Comparison of ENCODE assay signal across 16 cellular contexts in the genomic region with DNA sequence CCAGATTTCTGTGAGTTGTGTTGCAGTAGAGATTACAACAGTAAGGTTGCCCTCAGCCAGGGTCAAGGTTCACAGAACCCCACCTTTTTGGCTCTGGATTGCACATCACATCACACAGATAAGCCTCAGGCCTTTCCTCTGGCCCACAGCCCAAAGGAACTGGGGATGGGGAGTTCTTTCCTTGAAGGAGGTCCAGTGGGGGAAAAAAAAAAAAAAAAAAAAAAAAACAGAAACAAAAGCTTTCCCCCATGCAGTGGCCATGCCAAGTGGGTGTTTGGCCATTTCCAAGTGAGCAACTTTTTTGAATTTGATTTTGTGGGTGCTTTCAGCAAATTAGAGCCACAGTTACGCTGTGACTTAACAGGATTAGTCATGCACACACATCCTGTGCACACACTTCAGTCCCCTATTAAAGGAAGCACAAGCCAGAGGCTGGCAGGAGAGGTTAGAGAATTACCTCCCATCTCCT.
DNase-seq lines count a peak whose midpoint lies in the region; ATAC-seq, FAIRE-seq and TF ChIP-seq lines count a peak whose summit lies in the region.
"Had no signal": no experiment of that assay in that cellular context is flagged by ENCODE, and none has a peak within 500 bp of the region (broad histone marks: within the 10 kb centered on the region; RNA-seq: fewer than 3 reads in every experiment).

No MANE protein-coding gene starts in this region.

- H3K9me2 ChIP-seq in PC-3 (replicated peaks; ENCODE audit: low read length) = no peaks in the 10 kb centered on the region

- peaks cover 18% of the 10 kb centered on the region for H3K4me1 Mint-ChIP-seq in Calu3 (ENCODE audit: low read depth, unreplicated experiment)

- peak in 1 of 2 experiments; percentile 21 for DNase-seq in A549 (ENCODE audit: low read depth in 1 of 2, low spot score in 1 of 2)
- DNase-seq in EL = peak; percentile 63
- DNase-seq in PC-3 = peak; percentile 75
- DNase-seq in fibroblast of mammary gland (ENCODE audit: low read depth) = peak; percentile 61
- DNase-seq in Calu3 = no peak
- no peak for DNase-seq in kidney
- no peak for DNase-seq in epidermal melanocyte (ENCODE audit: insufficient read length, low spot score)
- DNase-seq: activated CD4-positive, CD25-positive, alpha-beta regulatory T cell treated with anti-CD3 and anti-CD28 coated beads, Interleukin-2, amount 50 U/mL, for 72 hours; activated T-cell treated with anti-CD3 and anti-CD28 coated beads, Interleukin-2, amount 50 U/mL, for 72 hours; brain microvascular endothelial cell; CD4-positive, alpha-beta memory T cell; IMR-90; NCI-H446 treated with DMSO at 0.1 percent for 48 hours; stimulated activated CD4-positive, alpha-beta T cell treated with anti-CD3 and anti-CD28 coated beads, Interleukin-15, amount 100 ng/mL, for 24 hours had no signal

- ATAC-seq in A549 (peak in 1 of 2 experiments; percentile 58; a peak in 3 of 6 replicates), PC-3 (peak; percentile 99), GM19035 (IDR thresholded peaks at IDR 0.05; ENCODE audit: unreplicated experiment) (no peak)

- 7% methylated on average over 1 of the region's 1 CpG for WGBS in A549 (ENCODE audit: missing lambda C conversion rate)

- H3K9me3 ChIP-seq in A549 (no peaks in the 10 kb centered on the region), PC-3 (ENCODE audit: low read length) (no peaks in the 10 kb centered on the region), kidney (ENCODE audit: control insufficient read depth in 1 of 2, low read length in 2 of 2) (no peaks in the 10 kb centered on the region)

- POLR2A ChIA-PET in A549 (lab: Yijun Ruan, JAX) = no interaction called here
- POLR2A ChIA-PET in PC-3 (lab: Charles Lee; ENCODE audit: unreplicated experiment) = interaction anchor here (0.6 kb wide), 1 partner anchor 157 kb away, joined by 13 read pairs; no protein-coding TSS in a partner anchor

- no peak overlapping the region for H2AFZ ChIP-seq in PC-3 (ENCODE audit: low read length)

- H4K20me1 ChIP-seq in PC-3 (ENCODE audit: low read length) = no peaks in the 10 kb centered on the region

- H3K27ac Mint-ChIP-seq in Calu3 (ENCODE audit: unreplicated experiment) = no peak overlapping the region
- H3K27ac Mint-ChIP-seq: activated T-cell treated with anti-CD3 and anti-CD28 coated beads, Interleukin-2, amount 50 U/mL, for 72 hours; CD4-positive, alpha-beta memory T cell had no signal

- H3K79me2 ChIP-seq in PC-3 (ENCODE audit: low read length) = no peaks in the 10 kb centered on the region

- FAIRE-seq in A549 (lab: Jason Lieb, UNC) = peak; percentile 7
- FAIRE-seq in kidney (lab: Jason Lieb, UNC) = no peak
- FAIRE-seq: islet of Langerhans had no signal

- H3K4me2 ChIP-seq in A549 (peak overlapping the region; percentile 66), PC-3 (ENCODE audit: low read length) (peak overlapping the region; percentile 37)

- TF ChIP-seq POLR2A in A549 (IDR thresholded peaks at IDR 0.05; ENCODE audit: low read length) = no peak

- no peak overlapping the region for H3K4me3 Mint-ChIP-seq in Calu3 (ENCODE audit: low read depth, unreplicated experiment)
- H3K4me3 Mint-ChIP-seq: activated T-cell treated with anti-CD3 and anti-CD28 coated beads, Interleukin-2, amount 50 U/mL, for 72 hours; CD4-positive, alpha-beta memory T cell had no signal

- CTCF ChIA-PET in A549 (lab: Yijun Ruan, JAX) = interaction anchor here (0.6 to 1.0 kb wide), 3 partner anchors 8 to 42 kb away, joined by 3 to 5 read pairs (median 4); no protein-coding TSS in a partner anchor
- CTCF ChIA-PET in PC-3 (lab: Charles Lee) = no interaction called here
- CTCF ChIA-PET in Calu3 (lab: Charles Lee) = interaction anchor here (0.6 kb wide), 1 partner anchor 1848 kb away, joined by 10 read pairs; no protein-coding TSS in a partner anchor

- no peaks in the 10 kb centered on the region for H3K36me3 ChIP-seq in PC-3 (ENCODE audit: low read depth, low read length)
- no peaks in the 10 kb centered on the region for H3K36me3 ChIP-seq in kidney (ENCODE audit: control insufficient read depth in 1 of 2, insufficient read depth in 2 of 2, low read length in 2 of 2)
- H3K36me3 ChIP-seq: brain microvascular endothelial cell had no signal

- H3K4me1 ChIP-seq in A549 (peaks cover 27% of the 10 kb centered on the region), PC-3 (ENCODE audit: insufficient read depth, low read length) (peaks cover 16% of the 10 kb centered on the region), kidney (ENCODE audit: control insufficient read depth in 1 of 2, insufficient read depth in 1 of 2, low read depth in 1 of 2, low read length in 2 of 2) (no peaks in the 10 kb centered on the region)

- H3K4me3 ChIP-seq in A549 = no peak overlapping the region
- H3K4me3 ChIP-seq in PC-3 (ENCODE audit: low read length) = no peak overlapping the region
- no peak overlapping the region for H3K4me3 ChIP-seq in fibroblast of mammary gland (ENCODE audit: control insufficient read depth, low read depth, low read length)
- H3K4me3 ChIP-seq in kidney (ENCODE audit: low read length in 2 of 2) = no peak overlapping the region

- no peak for TF ChIP-seq RAD21 in A549 (conservative IDR thresholded peaks at IDR 0.05 in 1 of 2, IDR thresholded peaks at IDR 0.05 in 1 of 2)

- peaks cover 7% of the 10 kb centered on the region for H3K36me3 Mint-ChIP-seq in Calu3 (ENCODE audit: insufficient read depth, unreplicated experiment)
- H3K36me3 Mint-ChIP-seq: CD4-positive, alpha-beta memory T cell had no signal

- intact Hi-C loops in PC-3 (cut with micrococcal nuclease) (loop anchor here (5.0 kb wide), 1 partner anchor 57 kb away; no protein-coding TSS in a partner anchor), Calu3 (cut with micrococcal nuclease; ENCODE audit: unreplicated experiment) (no loop called here), kidney (cut with DNase I) (no loop called here)

- H3K27ac ChIP-seq in A549 (peak overlapping the region; percentile 28 to 67; a peak in 5 of 6 replicates), PC-3 (ENCODE audit: low read length) (peak overlapping the region; percentile 16; the same call in 1 of the 2 replicates), kidney (ENCODE audit: low read depth in 2 of 2, low read length in 2 of 2) (no peak overlapping the region)
- H3K27ac ChIP-seq: brain microvascular endothelial cell had no signal

- no peaks in the 10 kb centered on the region for H3F3A ChIP-seq in PC-3 (ENCODE audit: low read length, unreplicated experiment)

- H3K9ac ChIP-seq in PC-3 (ENCODE audit: low read length) (no peak overlapping the region), kidney (ENCODE audit: low read length in 2 of 2) (no peak overlapping the region)

- H3K9me3 Mint-ChIP-seq in Calu3 (ENCODE audit: low read depth, unreplicated experiment) = no peaks in the 10 kb centered on the region
- H3K9me3 Mint-ChIP-seq: activated T-cell treated with anti-CD3 and anti-CD28 coated beads, Interleukin-2, amount 50 U/mL, for 72 hours; CD4-positive, alpha-beta memory T cell had no signal

- no peak for TF ChIP-seq CTCF in A549 (IDR thresholded peaks at IDR 0.05)
- no peak for TF ChIP-seq CTCF in PC-3 (conservative IDR thresholded peaks at IDR 0.05; ENCODE audit: low read depth, low read length)
- TF ChIP-seq CTCF in fibroblast of mammary gland (conservative IDR thresholded peaks at IDR 0.05; ENCODE audit: control insufficient read depth, insufficient read depth, low read depth, low read length) = no peak
- no peak for TF ChIP-seq CTCF in Calu3 (IDR thresholded peaks at IDR 0.05; ENCODE audit: unreplicated experiment)
- no peak for TF ChIP-seq CTCF in kidney (IDR thresholded peaks at IDR 0.05; ENCODE audit: borderline replicate concordance, extremely low read depth, insufficient read depth)

- no peaks in the 10 kb centered on the region for H3K27me3 Mint-ChIP-seq in Calu3 (ENCODE audit: unreplicated experiment)

- no peak for TF ChIP-seq EP300 in A549 (IDR thresholded peaks at IDR 0.05)

- BruUV-seq in PC-3 (replicated peaks; lab: Mats Ljungman, UMichigan) (no TSS peak), Calu3 (replicated peaks; lab: Mats Ljungman, UMichigan) (no TSS peak)

- H3K27me3 ChIP-seq in PC-3 (ENCODE audit: low read length) = no peaks in the 10 kb centered on the region
- H3K27me3 ChIP-seq: brain microvascular endothelial cell had no signal

TF ChIP-seq in A549, 52 proteins besides CTCF, POLR2A, EP300 and RAD21:
- TF ChIP-seq FOSL2 (IDR thresholded peaks at IDR 0.05) (no peak), FOSL2 (CRISPR knock-in tag; IDR thresholded peaks at IDR 0.05) (peak; percentile 12; the same call in 1 of the 2 replicates), JUNB (IDR thresholded peaks at IDR 0.05) (0 out of 2 replicates have a peak, but pooled peaks have one; percentile 12)
- TF ChIP-seq, protein P1, sequence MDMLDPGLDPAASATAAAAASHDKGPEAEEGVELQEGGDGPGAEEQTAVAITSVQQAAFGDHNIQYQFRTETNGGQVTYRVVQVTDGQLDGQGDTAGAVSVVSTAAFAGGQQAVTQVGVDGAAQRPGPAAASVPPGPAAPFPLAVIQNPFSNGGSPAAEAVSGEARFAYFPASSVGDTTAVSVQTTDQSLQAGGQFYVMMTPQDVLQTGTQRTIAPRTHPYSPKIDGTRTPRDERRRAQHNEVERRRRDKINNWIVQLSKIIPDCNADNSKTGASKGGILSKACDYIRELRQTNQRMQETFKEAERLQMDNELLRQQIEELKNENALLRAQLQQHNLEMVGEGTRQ (IDR thresholded peaks at IDR 0.05) = no peak

Comparison
In these comparisons a context has a peak if more than half of its experiments do, and no peak if none do; other contexts are left out.
1. DNase-seq: peak in EL (single experiment), PC-3 (single experiment) and fibroblast of mammary gland (single experiment); none in Calu3 (single experiment), kidney (single experiment) and epidermal melanocyte (single experiment).
2. H3K27ac ChIP-seq: peak in A549 (2 of 2) and PC-3 (single experiment); none in kidney (0 of 2).